In genomic region chr18:10202947-10203346, GRCh38 we compare ENCODE assay signal across 16 cellular contexts.
DNase-seq lines count a peak whose midpoint lies in the region; TF ChIP-seq lines count a peak whose summit lies in the region.
"Had no signal": no experiment of that assay in that cellular context is flagged by ENCODE, and none has a peak within 500 bp of the region (broad histone marks: within the 10 kb centered on the region; RNA-seq: fewer than 3 reads in every experiment).

No MANE protein-coding gene starts in this region.

- H3K27me3 ChIP-seq in NT2/D1 (ENCODE audit: insufficient read depth, insufficient read length) (no peaks in the 10 kb centered on the region), smooth muscle cell (ENCODE audit: low read depth) (no peaks in the 10 kb centered on the region)

- H3K9ac ChIP-seq in NT2/D1 (ENCODE audit: insufficient read length, low read depth) (peak overlapping the region; percentile 12), smooth muscle cell (ENCODE audit: low read depth) (no peak overlapping the region)

- no peak overlapping the region for H2AFZ ChIP-seq in smooth muscle cell (ENCODE audit: low read depth)

- no peak for DNase-seq in NT2/D1 (ENCODE audit: low read depth, low spot score)
- DNase-seq in left kidney (ENCODE audit: low read depth, low spot score), result peak; percentile 48
- no peak for DNase-seq in smooth muscle cell (lab: John Stamatoyannopoulos, UW; ENCODE audit: unreplicated experiment)
- no peak for DNase-seq in NCI-H1048 (lab: John Stamatoyannopoulos, UW)
- no peak for DNase-seq in islet precursor cell
- DNase-seq in SIG-M5 (lab: John Stamatoyannopoulos, UW), result no peak
- DNase-seq: ACHN, AML-193, COR-L47, EL, H7, MV-4-11, NCI-H1417 treated with DMSO at 0.1 percent for 48 hours, NCI-H2029, Right ventricle myocardium superior had no signal

- CTCF ChIA-PET in HEK293 (lab: Yijun Ruan, JAX), result no interaction called here

- H3K36me3 ChIP-seq in HEK293 (ENCODE audit: control insufficient read depth in 2 of 2, insufficient read depth in 1 of 2, low read length in 2 of 2) (no peaks in the 10 kb centered on the region), NT2/D1 (ENCODE audit: insufficient read depth, insufficient read length, low read length) (no peaks in the 10 kb centered on the region), smooth muscle cell (ENCODE audit: low read depth) (no peaks in the 10 kb centered on the region)

- no peak overlapping the region for H3K4me3 ChIP-seq in HEK293 (ENCODE audit: low read depth, low read length)
- no peak overlapping the region for H3K4me3 ChIP-seq in NT2/D1 (ENCODE audit: insufficient read length, low read depth)
- H3K4me3 ChIP-seq in smooth muscle cell, result no peak overlapping the region

- H3K9me3 ChIP-seq in HEK293 (ENCODE audit: control insufficient read depth, insufficient read depth, low read depth, low read length), result no peaks in the 10 kb centered on the region
- no peaks in the 10 kb centered on the region for H3K9me3 ChIP-seq in NT2/D1 (ENCODE audit: insufficient read depth, low read length)
- H3K9me3 ChIP-seq in smooth muscle cell (replicated peaks; ENCODE audit: low read depth), result no peaks in the 10 kb centered on the region

- H3F3A ChIP-seq in smooth muscle cell (ENCODE audit: low read depth), result peaks cover 4% of the 10 kb centered on the region

- POLR2A ChIA-PET in HEK293 (lab: Yijun Ruan, JAX), result no interaction called here

- no peaks in the 10 kb centered on the region for H4K20me1 ChIP-seq in smooth muscle cell (ENCODE audit: low read depth)

- peaks cover 11% of the 10 kb centered on the region; the same call in 1 of the 2 replicates for H3K4me1 ChIP-seq in HEK293 (ENCODE audit: control insufficient read depth, insufficient read depth, low read length)
- H3K4me1 ChIP-seq in NT2/D1 (ENCODE audit: insufficient read depth, insufficient read length), result peaks cover 2% of the 10 kb centered on the region
- peaks cover 6% of the 10 kb centered on the region for H3K4me1 ChIP-seq in smooth muscle cell (ENCODE audit: low read depth)

- no peaks in the 10 kb centered on the region for H3K79me2 ChIP-seq in smooth muscle cell (ENCODE audit: low read depth)

- H3K27ac ChIP-seq in HEK293 (ENCODE audit: extremely low read depth, low read depth, low read length) (no peak overlapping the region), smooth muscle cell (ENCODE audit: low read depth) (no peak overlapping the region)

- H3K4me2 ChIP-seq in smooth muscle cell, result peak overlapping the region; percentile 49

- no peak for TF ChIP-seq CTCF in HEK293 (tag by site-specific recombination; IDR thresholded peaks at IDR 0.05)
- TF ChIP-seq CTCF in smooth muscle cell (IDR thresholded peaks at IDR 0.05; ENCODE audit: borderline replicate concordance, insufficient read depth, poor library complexity, severe bottlenecking), result no peak

- 17% methylated on average over 5 of the region's 5 CpGs for WGBS in smooth muscle cell (ENCODE audit: low lambda C conversion rate)

TF ChIP-seq in HEK293, 187 proteins besides CTCF, POLR2A, EP300 and RAD21:
- TF ChIP-seq PRDM1 (tag by site-specific recombination; IDR thresholded peaks at IDR 0.05), result no peak
- no peak for TF ChIP-seq MYNN (tag by site-specific recombination; IDR thresholded peaks at IDR 0.05; ENCODE audit: borderline replicate concordance)
- peak; percentile 70 for TF ChIP-seq ZIC2 (tag by site-specific recombination; IDR thresholded peaks at IDR 0.05)
- no peak for TF ChIP-seq ZNF48 (tag by site-specific recombination; IDR thresholded peaks at IDR 0.05)
- peak; percentile 87; the same call in 1 of the 2 replicates for TF ChIP-seq TCF7L2 (IDR thresholded peaks at IDR 0.05; ENCODE audit: borderline replicate concordance, low read depth, low read length)
